17 cellular contexts compared by ENCODE assay signal in genomic region chr17:79411419-79411818, GRCh38.
"Had no signal": no experiment of that assay in that cellular context is flagged by ENCODE, and none has a peak within 500 bp of the region (broad histone marks: within the 10 kb centered on the region; RNA-seq: fewer than 3 reads in every experiment).

No MANE protein-coding gene starts in this region.

- H3K4me3 ChIP-seq: coronary artery, dorsolateral prefrontal cortex, esophagus muscularis mucosa, gastroesophageal sphincter, heart left ventricle, left lung, lower lobe of right lung had no signal

- H3K4me1 ChIP-seq: foreskin keratinocyte, left lung, lower lobe of right lung had no signal

- H3K9me3 ChIP-seq: esophagus muscularis mucosa, gastroesophageal sphincter, heart left ventricle, left lung, lower lobe of right lung had no signal

- ATAC-seq: foreskin keratinocyte, gastroesophageal sphincter, heart left ventricle, left cardiac atrium, left lung, left ventricle myocardium superior, lower lobe of right lung had no signal

- H3K36me3 ChIP-seq: esophagus muscularis mucosa, gastroesophageal sphincter, heart left ventricle, left lung, lower lobe of right lung had no signal

- H3K27ac ChIP-seq: coronary artery, esophagus muscularis mucosa, foreskin keratinocyte, gastroesophageal sphincter, heart left ventricle, left lung, lower lobe of right lung had no signal

- DNase-seq: dermis blood vessel endothelial cell; dorsolateral prefrontal cortex; effector CD4-positive, alpha-beta T cell; effector memory CD4-positive, alpha-beta T cell; foreskin keratinocyte; heart left ventricle; hippocampal formation; left cardiac atrium; left ventricle myocardium superior; lower lobe of right lung; mesendoderm; midbrain; naive B cell had no signal
